In genomic region chr1:83490988-83491387, GRCh38 we compare ENCODE assay signal across 27 cellular contexts.
DNase-seq lines count a peak whose midpoint lies in the region; ATAC-seq and TF ChIP-seq lines count a peak whose summit lies in the region.
"Had no signal": no experiment of that assay in that cellular context is flagged by ENCODE, and none has a peak within 500 bp of the region (broad histone marks: within the 10 kb centered on the region; RNA-seq: fewer than 3 reads in every experiment).

No MANE protein-coding gene starts in this region.

- peaks cover 1% of the 10 kb centered on the region for H3K36me3 Mint-ChIP-seq in activated naive CD4-positive, alpha-beta T cell treated with anti-CD3 and anti-CD28 coated beads for 36 hours (ENCODE audit: low read depth)
- H3K36me3 Mint-ChIP-seq in memory B cell: peaks cover 2% of the 10 kb centered on the region
- H3K36me3 Mint-ChIP-seq: CD14-positive monocyte; CD8-positive, alpha-beta memory T cell had no signal

- TF ChIP-seq CTCF in OCI-LY3 (IDR thresholded peaks at IDR 0.05; ENCODE audit: low read depth, low read length): no peak

- H3K4me1 Mint-ChIP-seq in activated naive CD4-positive, alpha-beta T cell treated with anti-CD3 and anti-CD28 coated beads for 36 hours (ENCODE audit: low read depth): peaks cover 52% of the 10 kb centered on the region
- H3K4me1 Mint-ChIP-seq in memory B cell: peaks cover 6% of the 10 kb centered on the region
- H3K4me1 Mint-ChIP-seq: CD14-positive monocyte had no signal

- peak overlapping the region; percentile 46 for H3K27ac Mint-ChIP-seq in activated naive CD4-positive, alpha-beta T cell treated with anti-CD3 and anti-CD28 coated beads for 36 hours
- peak overlapping the region; percentile 21 for H3K27ac Mint-ChIP-seq in memory B cell
- H3K27ac Mint-ChIP-seq: CD14-positive monocyte; CD8-positive, alpha-beta memory T cell had no signal

- H3K79me2 ChIP-seq in OCI-LY3 (ENCODE audit: low read length): peaks cover 13% of the 10 kb centered on the region

- no peak overlapping the region for H3K4me3 Mint-ChIP-seq in activated naive CD4-positive, alpha-beta T cell treated with anti-CD3 and anti-CD28 coated beads for 36 hours
- no peak overlapping the region for H3K4me3 Mint-ChIP-seq in memory B cell
- H3K4me3 Mint-ChIP-seq: CD14-positive monocyte; CD8-positive, alpha-beta memory T cell had no signal

- CTCF ChIA-PET in activated naive CD4-positive, alpha-beta T cell treated with anti-CD3 and anti-CD28 coated beads for 36 hours (lab: Charles Lee): no interaction called here

- no peaks in the 10 kb centered on the region for H3K9me3 Mint-ChIP-seq in activated naive CD4-positive, alpha-beta T cell treated with anti-CD3 and anti-CD28 coated beads for 36 hours
- H3K9me3 Mint-ChIP-seq in memory B cell: no peaks in the 10 kb centered on the region

- no peaks in the 10 kb centered on the region for H3K27me3 ChIP-seq in OCI-LY3 (ENCODE audit: low read depth, low read length)
- H3K27me3 ChIP-seq: BE2C, SJCRH30 had no signal

- no peak overlapping the region for H3K4me3 ChIP-seq in OCI-LY3 (ENCODE audit: low read length)
- H3K4me3 ChIP-seq: PC-9, SJCRH30 had no signal

- peaks cover 94% of the 10 kb centered on the region for H3K4me1 ChIP-seq in OCI-LY3 (ENCODE audit: low read length)
- H3K4me1 ChIP-seq: BE2C, SJCRH30 had no signal

- no peaks in the 10 kb centered on the region for H3K36me3 ChIP-seq in OCI-LY3 (replicated peaks; ENCODE audit: low read depth, low read length)
- H3K36me3 ChIP-seq: BE2C, SJCRH30 had no signal

- H3K27ac ChIP-seq in OCI-LY3 (ENCODE audit: low read length): peak overlapping the region; percentile 97
- H3K27ac ChIP-seq: PC-9, SJCRH30 had no signal

- H3K9ac ChIP-seq in OCI-LY3 (ENCODE audit: low read length): no peak overlapping the region; the same call in 1 of the 2 replicates

- no peaks in the 10 kb centered on the region for H4K20me1 ChIP-seq in OCI-LY3 (ENCODE audit: insufficient read depth, low read length)

- no peaks in the 10 kb centered on the region for H3K27me3 Mint-ChIP-seq in activated naive CD4-positive, alpha-beta T cell treated with anti-CD3 and anti-CD28 coated beads for 36 hours (ENCODE audit: low read depth)
- H3K27me3 Mint-ChIP-seq in memory B cell: no peaks in the 10 kb centered on the region
- H3K27me3 Mint-ChIP-seq: CD8-positive, alpha-beta memory T cell had no signal

- no peak for DNase-seq in activated naive CD4-positive, alpha-beta T cell treated with anti-CD3 and anti-CD28 coated beads for 36 hours
- no peak for DNase-seq in activated naive CD4-positive, alpha-beta T cell treated with Interleukin-2 at 50 U/mL for 16 hours
- no peak for DNase-seq in memory B cell (ENCODE audit: low spot score in 2 of 2)
- no peak for DNase-seq in middle frontal gyrus (ENCODE audit: extremely low spot score, low spot score)
- no peak for DNase-seq in NCI-H226
- DNase-seq: BE2C; CD8-positive, alpha-beta memory T cell; DMS 273 treated with DMSO at 0.1 percent for 48 hours; DMS79; EL; GDM1; KBM-7; MV-4-11; NCI-H1105; NCI-H146; NCI-H1930; NCI-H446 treated with DMSO at 0.1 percent for 48 hours; NCI-H526; NCI-H82; NK-92 treated with Interleukin-12 subunit alpha and Interleukin-12 subunit beta, amount 100 ng/mL, for 24 hours; PC-9; SJCRH30 had no signal

- H2AFZ ChIP-seq in OCI-LY3 (ENCODE audit: low read depth, low read length): peak overlapping the region; percentile 62; the same call in 1 of the 2 replicates
- H2AFZ ChIP-seq: PC-9 had no signal

- intact Hi-C loops in activated naive CD4-positive, alpha-beta T cell treated with anti-CD3 and anti-CD28 coated beads for 36 hours (cut with micrococcal nuclease): loop anchor here (1.0 to 10.0 kb wide), 3 partner anchors 10 to 716 kb away; no protein-coding TSS in a partner anchor

- H3K4me2 ChIP-seq in OCI-LY3 (ENCODE audit: low read length): peak overlapping the region; percentile 18; the same call in 1 of the 2 replicates
- H3K4me2 ChIP-seq: PC-9 had no signal

- H3K9me3 ChIP-seq in OCI-LY3 (ENCODE audit: insufficient read depth, low read length): no peaks in the 10 kb centered on the region
- H3K9me3 ChIP-seq: BE2C, SJCRH30 had no signal

- ATAC-seq in memory B cell (ENCODE audit: low read depth) (no peak), GM19463 (IDR thresholded peaks at IDR 0.05; ENCODE audit: unreplicated experiment) (no peak)
- ATAC-seq: Right ventricle myocardium inferior, SK-N-SH treated with all-trans-retinoic acid at 6 μM for 48 hours had no signal
